Comparison of ENCODE assay signal across 18 cellular contexts in genomic region chr1:53341521-53341895, GRCh38. TPM values are rescaled to one million over a fixed set of nuclear protein-coding genes. Genes with fewer than 3 reads are reported as not detected.
DNase-seq lines count a peak whose midpoint lies in the region; ATAC-seq and TF ChIP-seq lines count a peak whose summit lies in the region.
"Had no signal": no experiment of that assay in that cellular context is flagged by ENCODE, and none has a peak within 500 bp of the region (broad histone marks: within the 10 kb centered on the region; RNA-seq: fewer than 3 reads in every experiment).

No MANE protein-coding gene starts in this region.

- H3K9me3 Mint-ChIP-seq in activated CD8-positive, alpha-beta T cell treated with anti-CD3 and anti-CD28 coated beads for 36 hours: peaks cover 8% of the 10 kb centered on the region
- H3K9me3 Mint-ChIP-seq in activated CD8-positive, alpha-beta T cell treated with anti-CD3 and anti-CD28 coated beads, Interleukin-2, amount 10 ng/mL, durations not matched to agents 7 days and 5 days (ENCODE audit: insufficient read depth): no peaks in the 10 kb centered on the region
- peaks cover 12% of the 10 kb centered on the region for H3K9me3 Mint-ChIP-seq in activated CD4-positive, alpha-beta memory T cell treated with anti-CD3 and anti-CD28 coated beads for 36 hours

- no peak for TF ChIP-seq POLR2A in stomach (IDR thresholded peaks at IDR 0.05)

- no peak for ATAC-seq in activated CD8-positive, alpha-beta T cell treated with anti-CD3 and anti-CD28 coated beads for 36 hours
- ATAC-seq in activated CD8-positive, alpha-beta T cell treated with anti-CD3 and anti-CD28 coated beads, Interleukin-2, amount 10 ng/mL, durations not matched to agents 7 days and 5 days: no peak
- ATAC-seq in HG02852 (IDR thresholded peaks at IDR 0.05; ENCODE audit: unreplicated experiment): no peak

- DNase-seq in activated CD8-positive, alpha-beta T cell treated with anti-CD3 and anti-CD28 coated beads for 36 hours: no peak
- DNase-seq in activated CD8-positive, alpha-beta T cell treated with anti-CD3 and anti-CD28 coated beads, Interleukin-2, amount 10 ng/mL, durations not matched to agents 7 days and 5 days: no peak
- DNase-seq in activated CD4-positive, alpha-beta memory T cell treated with anti-CD3 and anti-CD28 coated beads for 36 hours: peak; percentile 3
- peak; percentile 40 for DNase-seq in islet precursor cell
- DNase-seq in stomach: peak; percentile 9
- DNase-seq in stimulated activated naive CD4-positive, alpha-beta T cell (lab: John Stamatoyannopoulos, UW): no peak
- no peak for DNase-seq in iPS-NIHi11 (ENCODE audit: low spot score)
- DNase-seq: C1 segment of cervical spinal cord, DMS 273 treated with DMSO at 0.1 percent for 48 hours, HCEC 1CT, IMR-90, Kasumi-1, NCI-H1105 treated with DMSO at 0.1 percent for 48 hours, NCI-H187 treated with DMSO at 0.1 percent for 48 hours, NCI-H2171, NCI-H774, PC-9 had no signal

- POLR2A ChIA-PET in activated CD8-positive, alpha-beta T cell treated with anti-CD3 and anti-CD28 coated beads for 36 hours (lab: Charles Lee): interaction anchor here (0.7 kb wide), 1 partner anchor 72 kb away, joined by 3 read pairs; no protein-coding TSS in a partner anchor
- POLR2A ChIA-PET in activated CD8-positive, alpha-beta T cell treated with anti-CD3 and anti-CD28 coated beads, Interleukin-2, amount 10 ng/mL, durations not matched to agents 7 days and 5 days (lab: Charles Lee): no interaction called here
- POLR2A ChIA-PET in activated CD4-positive, alpha-beta memory T cell treated with anti-CD3 and anti-CD28 coated beads for 36 hours (lab: Charles Lee): interaction anchor here (1.0 kb wide), 1 partner anchor 15 kb away, joined by 3 read pairs; no protein-coding TSS in a partner anchor

- H3K27me3 ChIP-seq in stomach: peaks cover 0 to 30% (median 0%) of the 10 kb centered on the region in 3 donors

- H3K4me3 Mint-ChIP-seq in activated CD8-positive, alpha-beta T cell treated with anti-CD3 and anti-CD28 coated beads for 36 hours: no peak overlapping the region
- H3K4me3 Mint-ChIP-seq in activated CD8-positive, alpha-beta T cell treated with anti-CD3 and anti-CD28 coated beads, Interleukin-2, amount 10 ng/mL, durations not matched to agents 7 days and 5 days: no peak overlapping the region
- H3K4me3 Mint-ChIP-seq in activated CD4-positive, alpha-beta memory T cell treated with anti-CD3 and anti-CD28 coated beads for 36 hours: no peak overlapping the region

- peaks cover 6% of the 10 kb centered on the region for H3K4me1 Mint-ChIP-seq in activated CD8-positive, alpha-beta T cell treated with anti-CD3 and anti-CD28 coated beads for 36 hours (ENCODE audit: low read depth)
- H3K4me1 Mint-ChIP-seq in activated CD8-positive, alpha-beta T cell treated with anti-CD3 and anti-CD28 coated beads, Interleukin-2, amount 10 ng/mL, durations not matched to agents 7 days and 5 days (ENCODE audit: low read depth): no peaks in the 10 kb centered on the region
- peaks cover 9% of the 10 kb centered on the region for H3K4me1 Mint-ChIP-seq in activated CD4-positive, alpha-beta memory T cell treated with anti-CD3 and anti-CD28 coated beads for 36 hours (ENCODE audit: low read depth)

- no peaks in the 10 kb centered on the region for H3K4me1 ChIP-seq in stomach

- no peak for TF ChIP-seq EP300 in stomach (IDR thresholded peaks at IDR 0.05)

- peaks cover 5% of the 10 kb centered on the region for H3K36me3 Mint-ChIP-seq in activated CD8-positive, alpha-beta T cell treated with anti-CD3 and anti-CD28 coated beads for 36 hours (ENCODE audit: low read depth)
- H3K36me3 Mint-ChIP-seq in activated CD8-positive, alpha-beta T cell treated with anti-CD3 and anti-CD28 coated beads, Interleukin-2, amount 10 ng/mL, durations not matched to agents 7 days and 5 days (ENCODE audit: low read depth): peaks cover 3% of the 10 kb centered on the region
- peaks cover 10% of the 10 kb centered on the region for H3K36me3 Mint-ChIP-seq in activated CD4-positive, alpha-beta memory T cell treated with anti-CD3 and anti-CD28 coated beads for 36 hours

- no peak for TF ChIP-seq CTCF in activated CD8-positive, alpha-beta T cell treated with anti-CD3 and anti-CD28 coated beads for 36 hours (IDR thresholded peaks at IDR 0.05)
- TF ChIP-seq CTCF in stomach (IDR thresholded peaks at IDR 0.05): no peak

- no peaks in the 10 kb centered on the region for H3K36me3 ChIP-seq in stomach

- intact Hi-C loops in activated CD8-positive, alpha-beta T cell treated with anti-CD3 and anti-CD28 coated beads for 36 hours (cut with micrococcal nuclease): no loop called here
- intact Hi-C loops in activated CD4-positive, alpha-beta memory T cell treated with anti-CD3 and anti-CD28 coated beads for 36 hours (cut with micrococcal nuclease): no loop called here
- intact Hi-C loops in stomach (cut with DNase I; ENCODE audit: low total_unique reads): no loop called here

- no peaks in the 10 kb centered on the region for H3K27me3 Mint-ChIP-seq in activated CD8-positive, alpha-beta T cell treated with anti-CD3 and anti-CD28 coated beads for 36 hours
- H3K27me3 Mint-ChIP-seq in activated CD8-positive, alpha-beta T cell treated with anti-CD3 and anti-CD28 coated beads, Interleukin-2, amount 10 ng/mL, durations not matched to agents 7 days and 5 days (ENCODE audit: low read depth): no peaks in the 10 kb centered on the region
- H3K27me3 Mint-ChIP-seq in activated CD4-positive, alpha-beta memory T cell treated with anti-CD3 and anti-CD28 coated beads for 36 hours: no peaks in the 10 kb centered on the region

- no peaks in the 10 kb centered on the region for H3K9me3 ChIP-seq in stomach

- CTCF ChIA-PET in activated CD8-positive, alpha-beta T cell treated with anti-CD3 and anti-CD28 coated beads for 36 hours (lab: Charles Lee): no interaction called here
- CTCF ChIA-PET in activated CD8-positive, alpha-beta T cell treated with anti-CD3 and anti-CD28 coated beads, Interleukin-2, amount 10 ng/mL, durations not matched to agents 7 days and 5 days (lab: Charles Lee): no interaction called here
- CTCF ChIA-PET in activated CD4-positive, alpha-beta memory T cell treated with anti-CD3 and anti-CD28 coated beads for 36 hours (lab: Charles Lee): no interaction called here

- H3K27ac Mint-ChIP-seq in activated CD8-positive, alpha-beta T cell treated with anti-CD3 and anti-CD28 coated beads for 36 hours: peak overlapping the region; percentile 36
- no peak overlapping the region for H3K27ac Mint-ChIP-seq in activated CD8-positive, alpha-beta T cell treated with anti-CD3 and anti-CD28 coated beads, Interleukin-2, amount 10 ng/mL, durations not matched to agents 7 days and 5 days
- no peak overlapping the region for H3K27ac Mint-ChIP-seq in activated CD4-positive, alpha-beta memory T cell treated with anti-CD3 and anti-CD28 coated beads for 36 hours

- H3K4me3 ChIP-seq in stomach: no peak overlapping the region
- H3K4me3 ChIP-seq: PC-9 had no signal

- WGBS in stomach, 5 donors: 78 to 93% (median 86%) methylated on average over 5 of the region's 5 CpGs

- no peak overlapping the region for H3K27ac ChIP-seq in stomach
- H3K27ac ChIP-seq: PC-9 had no signal

RNA-seq across cellular contexts. Expression of gene LRP8, which starts 13.6 kb away (rescaled TPM):
- 10 to 100 TPM; 39.9 to 41.6 TPM for total RNA-seq in activated CD8-positive, alpha-beta T cell treated with anti-CD3 and anti-CD28 coated beads for 36 hours
- 10 to 100 TPM; 62.7 to 71.8 TPM for total RNA-seq in activated CD8-positive, alpha-beta T cell treated with anti-CD3 and anti-CD28 coated beads, Interleukin-2, amount 10 ng/mL, durations not matched to agents 7 days and 5 days
- 10 to 100 TPM; 38.6 to 38.8 TPM for total RNA-seq in activated CD4-positive, alpha-beta memory T cell treated with anti-CD3 and anti-CD28 coated beads for 36 hours
- total RNA-seq in stomach: 10 to 100 TPM in 1 of 5 donors, 1 to 10 TPM in 3, under 1 TPM in 1; 0.58 to 26.8 (median 3.5) TPM
- 1 to 10 TPM in 2 of 3 donors, under 1 TPM in 1; 0.81 to 2.9 (median 1.1) TPM for polyA plus RNA-seq in stomach

Comparison
In these comparisons a context has a peak if more than half of its experiments do, and no peak if none do; other contexts are left out.
1. DNase-seq: peak in activated CD4-positive, alpha-beta memory T cell treated with anti-CD3 and anti-CD28 coated beads for 36 hours (single experiment), islet precursor cell (single experiment) and stomach (single experiment); none in activated CD8-positive, alpha-beta T cell treated with anti-CD3 and anti-CD28 coated beads for 36 hours (single experiment), activated CD8-positive, alpha-beta T cell treated with anti-CD3 and anti-CD28 coated beads, Interleukin-2, amount 10 ng/mL, durations not matched to agents 7 days and 5 days (single experiment), stimulated activated naive CD4-positive, alpha-beta T cell (0 of 6) and iPS-NIHi11 (single experiment).